8 cellular contexts compared by ENCODE assay signal in the genomic region with DNA sequence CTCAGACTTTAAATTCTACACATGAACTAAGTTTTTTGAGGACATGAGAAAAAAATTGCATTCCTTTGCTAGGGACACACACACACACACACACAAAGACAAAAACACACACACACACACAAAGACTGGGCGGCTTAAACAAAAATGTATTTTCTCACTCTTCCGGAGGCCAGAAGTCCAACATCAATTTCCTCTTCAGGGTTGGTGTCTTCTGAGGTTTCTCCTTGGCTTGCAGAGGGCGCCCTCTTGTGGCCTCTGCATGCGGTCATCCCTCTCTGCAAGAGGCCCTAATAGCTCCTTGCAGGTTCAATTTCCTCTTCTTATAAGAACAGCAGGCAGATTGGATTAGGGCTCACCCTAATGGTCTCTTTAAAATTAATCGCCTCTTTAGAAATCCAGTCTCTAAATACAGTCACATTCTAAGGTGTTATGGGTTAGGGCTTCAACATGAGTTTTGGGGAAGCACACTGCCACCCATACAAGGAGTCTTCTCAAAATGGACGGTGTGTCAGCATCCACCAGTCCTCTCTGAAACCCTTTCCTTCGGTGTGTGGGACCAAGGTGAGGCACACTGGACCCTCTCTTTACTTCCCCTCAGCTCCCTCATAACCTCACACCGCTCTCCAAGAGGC.
DNase-seq lines count a peak whose midpoint lies in the region; ATAC-seq, FAIRE-seq and TF ChIP-seq lines count a peak whose summit lies in the region.

No MANE protein-coding gene starts in this region.

- no peaks in the 10 kb centered on the region for H3K36me3 ChIP-seq in BJ (ENCODE audit: control insufficient read depth, insufficient read depth, low read length)

- POLR2A ChIA-PET in BJ (lab: Charles Lee), result interaction anchor here (0.8 to 1.0 kb wide), 2 partner anchors 334 to 564 kb away, joined by 3 to 6 read pairs; no protein-coding TSS in a partner anchor

- H3K4me3 ChIP-seq in BJ (ENCODE audit: low read depth, low read length), result peak overlapping the region; percentile 36

- FAIRE-seq in GM19239 (lab: Jason Lieb, UNC) (peak; percentile 96), colon (lab: Jason Lieb, UNC) (peak; percentile 5)

- CTCF ChIA-PET in BJ (lab: Yijun Ruan, JAX), result interaction anchor here (0.6 to 11.9 kb wide), 58 partner anchors 8 to 521 kb away, joined by 3 to 314 read pairs (median 5); partner anchors contain the start of genes AK9, CDC40 and FIG4

- peak; percentile 46 for DNase-seq in BJ (ENCODE audit: low read depth)
- DNase-seq in GM19239 (ENCODE audit: insufficient read length, low spot score), result peak; percentile 67
- peak; percentile 22 for DNase-seq in NCI-H446 treated with DMSO at 0.1 percent for 48 hours (lab: John Stamatoyannopoulos, UW)
- DNase-seq in activated CD4-positive, alpha-beta T cell treated with anti-CD3 and anti-CD28 coated beads for 24 hours (ENCODE audit: low read depth in 2 of 2), result peak; percentile 74 to 81
- peak; percentile 85 for DNase-seq in kidney glomerular epithelial cell (lab: John Stamatoyannopoulos, UW)
- peak; percentile 53 to 78 (median 66) for DNase-seq in stimulated activated CD4-positive, alpha-beta T cell treated with anti-CD3 and anti-CD28 coated beads, Interleukin-1b, Interleukin-23, amount 100 ng/mL, for 24 hours (ENCODE audit: low read depth in 4 of 4, low spot score in 1 of 4)

- TF ChIP-seq CTCF in BJ (IDR thresholded peaks at IDR 0.05; ENCODE audit: insufficient read depth, low read depth, low read length), result peak; percentile 93

- 0 out of 2 replicates have a peak, but pooled peaks cover 2% of the 10 kb centered on the region for H3K27me3 ChIP-seq in BJ (ENCODE audit: control insufficient read depth, insufficient read depth, low read length)

- ATAC-seq in HG03439 (IDR thresholded peaks at IDR 0.05; ENCODE audit: unreplicated experiment), result peak; percentile 80

Comparison
In these comparisons a context has a peak if more than half of its experiments do, and no peak if none do; other contexts are left out.
1. Peak in every context shown above with its lines: DNase-seq, ATAC-seq and H3K4me3 ChIP-seq.
2. DNase-seq: peak in every context shown above with its lines; median percentile 85 in kidney glomerular epithelial cell; 78 in activated CD4-positive, alpha-beta T cell treated with anti-CD3 and anti-CD28 coated beads for 24 hours; 67 in GM19239; 66 in stimulated activated CD4-positive, alpha-beta T cell treated with anti-CD3 and anti-CD28 coated beads, Interleukin-1b, Interleukin-23, amount 100 ng/mL, for 24 hours; 46 in BJ; 22 in NCI-H446 treated with DMSO at 0.1 percent for 48 hours.